17 cellular contexts compared by ENCODE assay signal in the genomic region with DNA sequence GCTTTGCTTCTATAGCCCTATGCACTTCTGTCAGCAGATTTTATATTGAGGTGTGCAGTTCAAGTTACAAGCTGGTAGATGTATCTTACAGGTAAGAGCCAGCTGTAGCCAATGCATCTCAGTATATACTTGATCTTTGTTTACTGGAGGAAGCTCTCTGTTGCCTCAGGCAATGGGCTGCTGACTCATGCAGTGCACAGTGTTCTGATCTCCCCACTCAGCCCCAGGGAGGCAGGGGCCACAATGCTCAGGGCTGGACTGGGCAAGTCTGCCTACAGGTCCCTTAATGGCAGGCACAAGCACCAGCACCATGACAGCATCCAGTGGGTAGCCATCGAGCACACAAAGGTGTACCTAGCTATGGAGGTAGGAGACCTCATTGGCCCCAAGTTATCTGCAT.
DNase-seq lines count a peak whose midpoint lies in the region; ATAC-seq and TF ChIP-seq lines count a peak whose summit lies in the region.
"Had no signal": no experiment of that assay in that cellular context is flagged by ENCODE, and none has a peak within 500 bp of the region (broad histone marks: within the 10 kb centered on the region; RNA-seq: fewer than 3 reads in every experiment).

No MANE protein-coding gene starts in this region.

- TF ChIP-seq CTCF in BE2C (IDR thresholded peaks at IDR 0.05; ENCODE audit: low read depth, low read length) = no peak
- TF ChIP-seq CTCF in foreskin keratinocyte (conservative IDR thresholded peaks at IDR 0.05) = no peak
- TF ChIP-seq CTCF in omental fat pad (IDR thresholded peaks at IDR 0.05) = no peak

- no peaks in the 10 kb centered on the region for H3K27me3 ChIP-seq in BE2C
- no peaks in the 10 kb centered on the region for H3K27me3 ChIP-seq in NT2/D1 (ENCODE audit: insufficient read depth, insufficient read length)
- no peaks in the 10 kb centered on the region for H3K27me3 ChIP-seq in foreskin keratinocyte
- H3K27me3 ChIP-seq: heart left ventricle, tibial artery had no signal

- ATAC-seq in foreskin keratinocyte (peak; percentile 100), HG02938 (IDR thresholded peaks at IDR 0.05; ENCODE audit: unreplicated experiment) (no peak), omental fat pad (ENCODE audit: low FRiP score) (no peak)
- ATAC-seq: activated naive CD4-positive, alpha-beta T cell treated with anti-CD3 and anti-CD28 coated beads, Interleukin-2, amount 50 U/mL, for 72 hours; heart left ventricle; naive thymus-derived CD8-positive, alpha-beta T cell; stimulated activated naive CD8-positive, alpha-beta T cell treated with anti-CD3 and anti-CD28 coated beads, Interleukin-15, Interleukin-2, amounts not matched to agents 100 U/mL and 50 U/mL, for 24 hours had no signal

- DNase-seq in BE2C (peak; percentile 33), ELF-1 (ENCODE audit: low read depth, low spot score) (peak; percentile 24), NT2/D1 (ENCODE audit: low read depth, low spot score) (peak; percentile 1), foreskin keratinocyte (peak; percentile 81 to 89), GDM1 (lab: John Stamatoyannopoulos, UW) (no peak), omental fat pad (ENCODE audit: low spot score) (no peak)
- DNase-seq in activated CD8-positive, alpha-beta memory T cell treated with anti-CD3 and anti-CD28 coated beads, Interleukin-2, amount 50 U/mL, for 4 hours = no peak
- DNase-seq: COR-L47; heart left ventricle; naive thymus-derived CD8-positive, alpha-beta T cell; NCI-H774; stimulated activated CD4-positive, alpha-beta T cell treated with anti-CD3 and anti-CD28 coated beads, Interleukin-1b, Interleukin-23, amount 100 ng/mL, for 48 hours; stimulated activated naive CD8-positive, alpha-beta T cell treated with anti-CD3 and anti-CD28 coated beads, Interleukin-15, Interleukin-2, amounts not matched to agents 100 U/mL and 50 U/mL, for 24 hours; tibial artery had no signal

- no peak overlapping the region for H3K9ac ChIP-seq in NT2/D1 (ENCODE audit: insufficient read length, low read depth)

- H3K9me3 ChIP-seq in BE2C (no peaks in the 10 kb centered on the region), NT2/D1 (ENCODE audit: insufficient read depth, low read length) (no peaks in the 10 kb centered on the region)
- H3K9me3 ChIP-seq: HAP-1, tibial artery had no signal

- no peak overlapping the region for H3K27ac ChIP-seq in foreskin keratinocyte
- H3K27ac ChIP-seq: heart left ventricle, tibial artery had no signal

- no peaks in the 10 kb centered on the region for H3K36me3 ChIP-seq in BE2C
- H3K36me3 ChIP-seq in NT2/D1 (ENCODE audit: insufficient read depth, insufficient read length, low read length) = no peaks in the 10 kb centered on the region
- H3K36me3 ChIP-seq: HAP-1, heart left ventricle, tibial artery had no signal

- H3K4me1 ChIP-seq in BE2C (no peaks in the 10 kb centered on the region), NT2/D1 (ENCODE audit: insufficient read depth, insufficient read length) (no peaks in the 10 kb centered on the region), foreskin keratinocyte (peaks cover 8% of the 10 kb centered on the region)
- H3K4me1 ChIP-seq: HAP-1, heart left ventricle, tibial artery had no signal

- no peak overlapping the region for H3K4me3 ChIP-seq in BE2C (ENCODE audit: low read depth, low read length)
- H3K4me3 ChIP-seq in NT2/D1 (ENCODE audit: insufficient read length, low read depth) = no peak overlapping the region
- H3K4me3 ChIP-seq: HAP-1, heart left ventricle, tibial artery had no signal

Comparison
In these comparisons a context has a peak if more than half of its experiments do, and no peak if none do; other contexts are left out.
1. DNase-seq: peak in BE2C (single experiment), ELF-1 (single experiment), NT2/D1 (single experiment) and foreskin keratinocyte (2 of 2); none in activated CD8-positive, alpha-beta memory T cell treated with anti-CD3 and anti-CD28 coated beads, Interleukin-2, amount 50 U/mL, for 4 hours (single experiment), GDM1 (single experiment) and omental fat pad (single experiment).